Comparison of ENCODE assay signal across 1 cellular context in genomic region chr2:75522543-75523312, GRCh38.
TF ChIP-seq lines count a peak whose summit lies in the region.

No MANE protein-coding gene starts in this region.

TF ChIP-seq in HepG2, 621 proteins besides CTCF, POLR2A, EP300 and RAD21 (continued from another document and continues in another):
- peak; percentile 52 for TF ChIP-seq GMEB1 (CRISPR knock-in tag; IDR thresholded peaks at IDR 0.05; ENCODE audit: borderline replicate concordance)
- peak; percentile 83 for TF ChIP-seq ZNF772 (CRISPR knock-in tag; IDR thresholded peaks at IDR 0.05)
- TF ChIP-seq ZSCAN20 (CRISPR knock-in tag; IDR thresholded peaks at IDR 0.05; ENCODE audit: borderline replicate concordance): no peak
- TF ChIP-seq ARID4A (CRISPR knock-in tag; IDR thresholded peaks at IDR 0.05; ENCODE audit: borderline replicate concordance): peak; percentile 84
- TF ChIP-seq RXRB (CRISPR knock-in tag; IDR thresholded peaks at IDR 0.05; ENCODE audit: borderline replicate concordance): peak; percentile 98
- 0 out of 2 replicates have a peak, but pooled peaks have one; percentile 58 for TF ChIP-seq ZNF253 (CRISPR knock-in tag; IDR thresholded peaks at IDR 0.05; ENCODE audit: borderline replicate concordance)
- 0 out of 2 replicates have a peak, but pooled peaks have one; percentile 69 for TF ChIP-seq ZFP1 (CRISPR knock-in tag; IDR thresholded peaks at IDR 0.05)
- TF ChIP-seq ZNF331 (CRISPR knock-in tag; IDR thresholded peaks at IDR 0.05): peak; percentile 96
- TF ChIP-seq HNRNPH1 (optimal IDR thresholded peaks at IDR 0.05; ENCODE audit: low read depth, low read length): no peak
- TF ChIP-seq MBNL3 (CRISPR knock-in tag; conservative IDR thresholded peaks at IDR 0.05): no peak
- TF ChIP-seq KDM4B (CRISPR knock-in tag; IDR thresholded peaks at IDR 0.05): peak; percentile 94
- TF ChIP-seq BCL3 (CRISPR knock-in tag; IDR thresholded peaks at IDR 0.05): no peak
- no peak for TF ChIP-seq SIN3A (IDR thresholded peaks at IDR 0.05; ENCODE audit: borderline replicate concordance, low read depth, low read length)
- no peak; the same call in none of the 2 replicates for TF ChIP-seq CCDC6 (CRISPR knock-in tag; IDR thresholded peaks at IDR 0.05)
- no peak for TF ChIP-seq ZNF280B (CRISPR knock-in tag; IDR thresholded peaks at IDR 0.05; ENCODE audit: borderline replicate concordance)
- TF ChIP-seq HHEX (CRISPR knock-in tag; IDR thresholded peaks at IDR 0.05): peak; percentile 47
- no peak for TF ChIP-seq JARID2 (CRISPR knock-in tag; IDR thresholded peaks at IDR 0.05; ENCODE audit: insufficient replicate concordance)
- TF ChIP-seq NFIB (CRISPR knock-in tag; IDR thresholded peaks at IDR 0.05; ENCODE audit: borderline replicate concordance): no peak
- no peak; the same call in 1 of the 2 replicates for TF ChIP-seq KLF11 (CRISPR knock-in tag; IDR thresholded peaks at IDR 0.05)
- peak; percentile 67; the same call in 1 of the 2 replicates for TF ChIP-seq SPEN (CRISPR knock-in tag; IDR thresholded peaks at IDR 0.05; ENCODE audit: low read depth)
- peak; percentile 83 for TF ChIP-seq MLX (CRISPR knock-in tag; IDR thresholded peaks at IDR 0.05)
- peak; percentile 77; the same call in 1 of the 2 replicates for TF ChIP-seq ZNF784 (CRISPR knock-in tag; IDR thresholded peaks at IDR 0.05; ENCODE audit: borderline replicate concordance)
- 0 out of 2 replicates have a peak, but pooled peaks have one; percentile 55 for TF ChIP-seq BORCS8-MEF2B (CRISPR knock-in tag; IDR thresholded peaks at IDR 0.05)
- TF ChIP-seq MTA1 (CRISPR knock-in tag; IDR thresholded peaks at IDR 0.05; ENCODE audit: borderline replicate concordance): no peak; the same call in 1 of the 2 replicates
- peak; percentile 95 for TF ChIP-seq AFF4 (CRISPR knock-in tag; IDR thresholded peaks at IDR 0.05)
- peak; percentile 98 for TF ChIP-seq KDM1A (CRISPR knock-in tag; IDR thresholded peaks at IDR 0.05)
- TF ChIP-seq NR2F1 (CRISPR knock-in tag; IDR thresholded peaks at IDR 0.05): 0 out of 4 replicates have a peak, but pooled peaks have one; percentile 9 to 30
- TF ChIP-seq ZNF34 (CRISPR knock-in tag; IDR thresholded peaks at IDR 0.05; ENCODE audit: borderline replicate concordance): 0 out of 2 replicates have a peak, but pooled peaks have one; percentile 63
- TF ChIP-seq DNMT3B (CRISPR knock-in tag; conservative IDR thresholded peaks at IDR 0.05): no peak; the same call in 1 of the 2 replicates
- peak; percentile 79 for TF ChIP-seq POLR2G (IDR thresholded peaks at IDR 0.05; ENCODE audit: low read depth, low read length)
- TF ChIP-seq SOX6 (IDR thresholded peaks at IDR 0.05): no peak
- TF ChIP-seq SOX6 (CRISPR knock-in tag; IDR thresholded peaks at IDR 0.05): peak; percentile 94
- peak; percentile 88; the same call in 1 of the 2 replicates for TF ChIP-seq CSRNP1 (CRISPR knock-in tag; IDR thresholded peaks at IDR 0.05)
- peak; percentile 59; the same call in 1 of the 2 replicates for TF ChIP-seq PRDM15 (CRISPR knock-in tag; IDR thresholded peaks at IDR 0.05)
- no peak for TF ChIP-seq JUNB (CRISPR knock-in tag; IDR thresholded peaks at IDR 0.05; ENCODE audit: borderline replicate concordance)
- TF ChIP-seq ZNF430 (CRISPR knock-in tag; IDR thresholded peaks at IDR 0.05): no peak; the same call in 1 of the 2 replicates
- TF ChIP-seq ZNF549 (CRISPR knock-in tag; IDR thresholded peaks at IDR 0.05): no peak
- peak; percentile 98 for TF ChIP-seq RBM22 (optimal IDR thresholded peaks at IDR 0.05; ENCODE audit: low read length)
- no peak for TF ChIP-seq SETDB1 (CRISPR knock-in tag; IDR thresholded peaks at IDR 0.05; ENCODE audit: borderline replicate concordance)
- peak; percentile 23; the same call in 1 of the 2 replicates for TF ChIP-seq ZNF3 (CRISPR knock-in tag; IDR thresholded peaks at IDR 0.05)
- TF ChIP-seq GFI1 (CRISPR knock-in tag; IDR thresholded peaks at IDR 0.05; ENCODE audit: borderline replicate concordance): peak; percentile 96
- no peak for TF ChIP-seq PAF1 (CRISPR knock-in tag; IDR thresholded peaks at IDR 0.05)
- TF ChIP-seq IKZF4 (CRISPR knock-in tag; IDR thresholded peaks at IDR 0.05; ENCODE audit: borderline replicate concordance, low read depth, not compliant biosample characterization): no peak
- peak; percentile 86 for TF ChIP-seq BRCA1 (CRISPR knock-in tag; IDR thresholded peaks at IDR 0.05)
